In genomic region chr19:6533000-6533328, GRCh38 we compare ENCODE assay signal across 11 cellular contexts. TPM values are rescaled to one million over a fixed set of nuclear protein-coding genes. Genes with fewer than 3 reads are reported as not detected.
A peak's percentile ranks its signal among the peaks of the same experiment; 100 is the strongest.
DNase-seq lines count a peak whose midpoint lies in the region; ATAC-seq and TF ChIP-seq lines count a peak whose summit lies in the region.
"Had no signal": no experiment of that assay in that cellular context is flagged by ENCODE, and none has a peak within 500 bp of the region (broad histone marks: within the 10 kb centered on the region; RNA-seq: fewer than 3 reads in every experiment).

No MANE protein-coding gene starts in this region.

- POLR2A ChIA-PET in activated CD4-positive, alpha-beta memory T cell treated with anti-CD3 and anti-CD28 coated beads for 36 hours (lab: Charles Lee) = no interaction called here

- H3K27me3 Mint-ChIP-seq in stimulated activated naive CD8-positive, alpha-beta T cell treated with anti-CD3 and anti-CD28 coated beads, Interleukin-15, Interleukin-2, amounts not matched to agents 100 ng/mL and 50 ng/mL, for 24 hours = peaks cover 35% of the 10 kb centered on the region
- H3K27me3 Mint-ChIP-seq in activated CD4-positive, alpha-beta memory T cell treated with anti-CD3 and anti-CD28 coated beads for 36 hours = peaks cover 24% of the 10 kb centered on the region
- peaks cover 12% of the 10 kb centered on the region for H3K27me3 Mint-ChIP-seq in osteocyte (ENCODE audit: unreplicated experiment)

- peak overlapping the region; percentile 88 for H3K4me3 Mint-ChIP-seq in stimulated activated naive CD8-positive, alpha-beta T cell treated with anti-CD3 and anti-CD28 coated beads, Interleukin-15, Interleukin-2, amounts not matched to agents 100 ng/mL and 50 ng/mL, for 24 hours
- peak overlapping the region; percentile 78 for H3K4me3 Mint-ChIP-seq in activated CD4-positive, alpha-beta memory T cell treated with anti-CD3 and anti-CD28 coated beads for 36 hours
- H3K4me3 Mint-ChIP-seq in osteocyte (ENCODE audit: unreplicated experiment) = no peak overlapping the region

- peaks cover 43% of the 10 kb centered on the region for H3K27me3 ChIP-seq in iPS-15b (ENCODE audit: control insufficient read depth, insufficient read depth, low read length)

- ATAC-seq in stimulated activated naive CD8-positive, alpha-beta T cell treated with anti-CD3 and anti-CD28 coated beads, Interleukin-15, Interleukin-2, amounts not matched to agents 100 U/mL and 50 U/mL, for 24 hours = no peak
- ATAC-seq in GM18519 (IDR thresholded peaks at IDR 0.05; ENCODE audit: low FRiP score, unreplicated experiment) (no peak), HG03025 (IDR thresholded peaks at IDR 0.05; ENCODE audit: low FRiP score, unreplicated experiment) (no peak)
- ATAC-seq: heart left ventricle had no signal

- H3K4me3 ChIP-seq in iPS-15b (ENCODE audit: low read depth, low read length) = peak overlapping the region; percentile 69
- H3K4me3 ChIP-seq: heart left ventricle had no signal

- CTCF ChIA-PET in activated CD4-positive, alpha-beta memory T cell treated with anti-CD3 and anti-CD28 coated beads for 36 hours (lab: Charles Lee) = no interaction called here

- H3K9me3 Mint-ChIP-seq in stimulated activated naive CD8-positive, alpha-beta T cell treated with anti-CD3 and anti-CD28 coated beads, Interleukin-15, Interleukin-2, amounts not matched to agents 100 ng/mL and 50 ng/mL, for 24 hours = no peaks in the 10 kb centered on the region
- no peaks in the 10 kb centered on the region for H3K9me3 Mint-ChIP-seq in activated CD4-positive, alpha-beta memory T cell treated with anti-CD3 and anti-CD28 coated beads for 36 hours
- H3K9me3 Mint-ChIP-seq in osteocyte (ENCODE audit: unreplicated experiment) = peaks cover 3% of the 10 kb centered on the region

- intact Hi-C loops in activated CD4-positive, alpha-beta memory T cell treated with anti-CD3 and anti-CD28 coated beads for 36 hours (cut with micrococcal nuclease) = loop anchor here (5.0 kb wide), 1 partner anchor 59 kb away; the partner anchor contains the start of gene CD70

- no peak for TF ChIP-seq CTCF in osteocyte (IDR thresholded peaks at IDR 0.05)

- peak overlapping the region; percentile 54 for H3K9ac ChIP-seq in iPS-15b (ENCODE audit: low read depth, low read length)

- H3K4me1 Mint-ChIP-seq in stimulated activated naive CD8-positive, alpha-beta T cell treated with anti-CD3 and anti-CD28 coated beads, Interleukin-15, Interleukin-2, amounts not matched to agents 100 ng/mL and 50 ng/mL, for 24 hours (ENCODE audit: low read depth) = peaks cover 52% of the 10 kb centered on the region
- H3K4me1 Mint-ChIP-seq in activated CD4-positive, alpha-beta memory T cell treated with anti-CD3 and anti-CD28 coated beads for 36 hours (ENCODE audit: low read depth) = peaks cover 41% of the 10 kb centered on the region
- peaks cover 24% of the 10 kb centered on the region for H3K4me1 Mint-ChIP-seq in osteocyte (ENCODE audit: unreplicated experiment)

- H3K9me3 ChIP-seq in iPS-15b (ENCODE audit: control insufficient read depth, insufficient read depth, low read length) = no peaks in the 10 kb centered on the region
- H3K9me3 ChIP-seq: heart left ventricle had no signal

- H3K4me1 ChIP-seq in iPS-15b (ENCODE audit: control insufficient read depth, insufficient read depth, low read length) = peaks cover 13% of the 10 kb centered on the region

- no peak for DNase-seq in stimulated activated naive CD8-positive, alpha-beta T cell treated with anti-CD3 and anti-CD28 coated beads, Interleukin-15, Interleukin-2, amounts not matched to agents 100 U/mL and 50 U/mL, for 24 hours
- no peak for DNase-seq in activated CD4-positive, alpha-beta memory T cell treated with anti-CD3 and anti-CD28 coated beads for 36 hours
- DNase-seq in osteocyte (ENCODE audit: extremely low spot score, unreplicated experiment) (no peak), NCI-H1436 (lab: John Stamatoyannopoulos, UW) (no peak)
- DNase-seq: NCI-H1105 treated with DMSO at 0.1 percent for 48 hours; NK-92 treated with Interleukin-12 subunit alpha and Interleukin-12 subunit beta, amount 100 ng/mL, for 24 hours had no signal

- H3K36me3 Mint-ChIP-seq in stimulated activated naive CD8-positive, alpha-beta T cell treated with anti-CD3 and anti-CD28 coated beads, Interleukin-15, Interleukin-2, amounts not matched to agents 100 ng/mL and 50 ng/mL, for 24 hours (ENCODE audit: low read depth) = peaks cover 14% of the 10 kb centered on the region
- peaks cover 3% of the 10 kb centered on the region for H3K36me3 Mint-ChIP-seq in activated CD4-positive, alpha-beta memory T cell treated with anti-CD3 and anti-CD28 coated beads for 36 hours
- no peaks in the 10 kb centered on the region for H3K36me3 Mint-ChIP-seq in osteocyte (ENCODE audit: unreplicated experiment)

- no peaks in the 10 kb centered on the region for H3K36me3 ChIP-seq in iPS-15b (ENCODE audit: control insufficient read depth, insufficient read depth, low read length)
- H3K36me3 ChIP-seq: heart left ventricle had no signal

- peak overlapping the region; percentile 89 for H3K27ac Mint-ChIP-seq in stimulated activated naive CD8-positive, alpha-beta T cell treated with anti-CD3 and anti-CD28 coated beads, Interleukin-15, Interleukin-2, amounts not matched to agents 100 ng/mL and 50 ng/mL, for 24 hours
- H3K27ac Mint-ChIP-seq in activated CD4-positive, alpha-beta memory T cell treated with anti-CD3 and anti-CD28 coated beads for 36 hours = no peak overlapping the region
- H3K27ac Mint-ChIP-seq in osteocyte (ENCODE audit: unreplicated experiment) = no peak overlapping the region

RNA-seq across cellular contexts. Expression of gene TNFSF9, which starts 2.1 kb away (rescaled TPM):
- 1 to 10 TPM; 1.2 to 1.4 TPM for total RNA-seq in activated CD4-positive, alpha-beta memory T cell treated with anti-CD3 and anti-CD28 coated beads for 36 hours
- 1.4 and 1.5 TPM in 2 replicates for total RNA-seq in osteocyte

RNA-seq across cellular contexts. Expression of gene TUBB4A, which starts 30.9 kb away (rescaled TPM):
- total RNA-seq in activated CD4-positive, alpha-beta memory T cell treated with anti-CD3 and anti-CD28 coated beads for 36 hours = 10 to 100 TPM in 1 of 2 experiments, 1 to 10 TPM in 1; 8.3 to 11.2 TPM
- not detected in 2 replicates for total RNA-seq in osteocyte

RNA-seq across cellular contexts. Expression of gene DENND1C, which starts 51.4 kb away (rescaled TPM):
- 10 to 100 TPM; 62.1 to 69.3 TPM for total RNA-seq in activated CD4-positive, alpha-beta memory T cell treated with anti-CD3 and anti-CD28 coated beads for 36 hours
- not detected in 2 replicates for total RNA-seq in osteocyte

RNA-seq across cellular contexts. Expression of gene CD70, which starts 58.0 kb away (rescaled TPM):
- 10 to 100 TPM in 1 of 2 experiments, 1 to 10 TPM in 1; 8.4 to 10.7 TPM for total RNA-seq in activated CD4-positive, alpha-beta memory T cell treated with anti-CD3 and anti-CD28 coated beads for 36 hours
- total RNA-seq in osteocyte = 0.42 and 0.54 TPM in 2 replicates

Comparison
In these comparisons a context has a peak if more than half of its experiments do, and no peak if none do; other contexts are left out.
1. RNA of gene DENND1C, which starts 51.4 kb away (total RNA-seq): 62.1 to 69.3 TPM in activated CD4-positive, alpha-beta memory T cell treated with anti-CD3 and anti-CD28 coated beads for 36 hours; not detected in osteocyte; every median in the first group is over 10 times any median in the second.